In genomic region chr13:113739527-113740285, GRCh38 we compare ENCODE assay signal across 21 cellular contexts. TPM values are rescaled to one million over a fixed set of nuclear protein-coding genes. Genes with fewer than 3 reads are reported as not detected.
"Had no signal": no experiment of that assay in that cellular context is flagged by ENCODE, and none has a peak within 500 bp of the region (broad histone marks: within the 10 kb centered on the region; RNA-seq: fewer than 3 reads in every experiment).

No MANE protein-coding gene starts in this region.

- H3K27ac ChIP-seq: foreskin keratinocyte, pancreas, thyroid gland had no signal

- H3K4me1 ChIP-seq: foreskin keratinocyte, pancreas had no signal

- ATAC-seq: activated CD4-positive, CD25-positive, alpha-beta regulatory T cell treated with anti-CD3 and anti-CD28 coated beads, Interleukin-2, amount 50 U/mL, for 24 hours; foreskin keratinocyte; left ventricle myocardium superior; natural killer cell treated with Interleukin-12 subunit alpha and Interleukin-12 subunit beta and Interleukin-15 and Interleukin-18, amount 100 ng/mL, for 72 hours; pancreas; right cardiac atrium; stimulated activated naive CD8-positive, alpha-beta T cell treated with anti-CD3 and anti-CD28 coated beads, Interleukin-15, Interleukin-2, amounts not matched to agents 100 U/mL and 50 U/mL, for 24 hours had no signal

- H3K9me3 ChIP-seq: pancreas, thyroid gland had no signal

- H3K27me3 ChIP-seq: pancreas, thyroid gland had no signal

- FAIRE-seq: astrocyte, colon, pancreas had no signal

- DNase-seq: activated CD4-positive, alpha-beta memory T cell treated with anti-CD3 and anti-CD28 coated beads, Interleukin-2, amount 10 ng/mL, durations not matched to agents 7 days and 5 days; activated CD4-positive, alpha-beta T cell treated with anti-CD3 and anti-CD28 coated beads, Interleukin-2, amount 10 ng/mL, durations not matched to agents 24 days and 14 days; activated effector memory CD4-positive, alpha-beta T cell treated with anti-CD3 and anti-CD28 coated beads, Interleukin-2, amount 50 U/mL, for 16 hours; activated naive CD4-positive, alpha-beta T cell treated with anti-CD3 and anti-CD28 coated beads, Interleukin-2, amount 50 U/mL, for 16 hours; central memory CD4-positive, alpha-beta T cell; effector memory CD4-positive, alpha-beta T cell; foreskin keratinocyte; immature natural killer cell; kidney glomerular epithelial cell; left ventricle myocardium superior; midbrain; stimulated activated CD4-positive, alpha-beta T cell treated with anti-CD3 and anti-CD28 coated beads, Interleukin-12 subunit alpha, Interleukin-12 subunit beta, amount 100 ng/mL, for 4 hours; stimulated activated CD4-positive, alpha-beta T cell treated with anti-CD3 and anti-CD28 coated beads, Interleukin-4, amount 100 ng/mL, for 4 hours; stimulated activated naive CD8-positive, alpha-beta T cell treated with anti-CD3 and anti-CD28 coated beads, Interleukin-15, Interleukin-2, amounts not matched to agents 100 U/mL and 50 U/mL, for 24 hours; thyroid gland had no signal

- H3K36me3 ChIP-seq: pancreas, thyroid gland had no signal

- H3K4me3 ChIP-seq: pancreas, thyroid gland had no signal

RNA-seq across cellular contexts. Expression of gene TMEM255B, which starts 19.3 kb away (rescaled TPM):
- polyA plus RNA-seq: immature natural killer cell had no signal
